In the genomic region with DNA sequence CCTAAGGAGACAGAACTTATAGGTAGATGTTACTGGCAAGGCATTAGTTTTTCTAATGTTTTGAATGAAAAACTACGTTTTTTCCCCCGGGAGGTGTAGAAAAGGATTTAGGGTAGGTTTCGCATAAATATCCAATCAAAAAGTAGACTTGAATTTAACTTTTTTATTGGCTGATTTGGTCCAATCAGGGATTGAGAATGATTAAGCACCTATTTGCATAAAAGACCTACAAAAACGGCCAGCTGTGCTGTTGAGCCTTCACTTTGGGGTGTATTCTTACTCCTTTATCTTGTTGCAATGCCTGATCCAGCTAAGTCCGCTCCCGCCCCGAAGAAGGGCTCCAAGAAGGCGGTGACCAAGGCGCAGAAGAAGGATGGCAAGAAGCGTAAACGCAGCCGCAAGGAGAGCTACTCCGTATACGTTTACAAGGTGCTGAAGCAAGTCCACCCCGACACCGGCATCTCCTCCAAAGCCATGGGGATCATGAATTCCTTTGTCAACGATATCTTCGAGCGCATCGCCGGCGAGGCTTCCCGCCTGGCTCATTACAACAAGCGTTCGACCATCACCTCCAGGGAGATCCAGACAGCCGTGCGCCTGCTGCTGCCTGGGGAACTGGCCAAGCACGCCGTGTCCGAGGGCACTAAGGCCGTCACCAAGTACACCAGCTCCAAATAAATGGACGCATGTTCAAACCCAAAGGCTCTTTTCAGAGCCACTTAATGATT, we compare ENCODE assay signal across 1 cellular context.
TF ChIP-seq lines count a peak whose summit lies in the region.

No MANE protein-coding gene starts in this region.

TF ChIP-seq in WTC11, 78 proteins besides CTCF, POLR2A, EP300 and RAD21 (continued from another document):
- TF ChIP-seq, protein P1, sequence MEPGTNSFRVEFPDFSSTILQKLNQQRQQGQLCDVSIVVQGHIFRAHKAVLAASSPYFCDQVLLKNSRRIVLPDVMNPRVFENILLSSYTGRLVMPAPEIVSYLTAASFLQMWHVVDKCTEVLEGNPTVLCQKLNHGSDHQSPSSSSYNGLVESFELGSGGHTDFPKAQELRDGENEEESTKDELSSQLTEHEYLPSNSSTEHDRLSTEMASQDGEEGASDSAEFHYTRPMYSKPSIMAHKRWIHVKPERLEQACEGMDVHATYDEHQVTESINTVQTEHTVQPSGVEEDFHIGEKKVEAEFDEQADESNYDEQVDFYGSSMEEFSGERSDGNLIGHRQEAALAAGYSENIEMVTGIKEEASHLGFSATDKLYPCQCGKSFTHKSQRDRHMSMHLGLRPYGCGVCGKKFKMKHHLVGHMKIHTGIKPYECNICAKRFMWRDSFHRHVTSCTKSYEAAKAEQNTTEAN (CRISPR knock-in tag; IDR thresholded peaks at IDR 0.05) = 0 out of 2 replicates have a peak, but pooled peaks have one; percentile 39
- TF ChIP-seq, protein P2, sequence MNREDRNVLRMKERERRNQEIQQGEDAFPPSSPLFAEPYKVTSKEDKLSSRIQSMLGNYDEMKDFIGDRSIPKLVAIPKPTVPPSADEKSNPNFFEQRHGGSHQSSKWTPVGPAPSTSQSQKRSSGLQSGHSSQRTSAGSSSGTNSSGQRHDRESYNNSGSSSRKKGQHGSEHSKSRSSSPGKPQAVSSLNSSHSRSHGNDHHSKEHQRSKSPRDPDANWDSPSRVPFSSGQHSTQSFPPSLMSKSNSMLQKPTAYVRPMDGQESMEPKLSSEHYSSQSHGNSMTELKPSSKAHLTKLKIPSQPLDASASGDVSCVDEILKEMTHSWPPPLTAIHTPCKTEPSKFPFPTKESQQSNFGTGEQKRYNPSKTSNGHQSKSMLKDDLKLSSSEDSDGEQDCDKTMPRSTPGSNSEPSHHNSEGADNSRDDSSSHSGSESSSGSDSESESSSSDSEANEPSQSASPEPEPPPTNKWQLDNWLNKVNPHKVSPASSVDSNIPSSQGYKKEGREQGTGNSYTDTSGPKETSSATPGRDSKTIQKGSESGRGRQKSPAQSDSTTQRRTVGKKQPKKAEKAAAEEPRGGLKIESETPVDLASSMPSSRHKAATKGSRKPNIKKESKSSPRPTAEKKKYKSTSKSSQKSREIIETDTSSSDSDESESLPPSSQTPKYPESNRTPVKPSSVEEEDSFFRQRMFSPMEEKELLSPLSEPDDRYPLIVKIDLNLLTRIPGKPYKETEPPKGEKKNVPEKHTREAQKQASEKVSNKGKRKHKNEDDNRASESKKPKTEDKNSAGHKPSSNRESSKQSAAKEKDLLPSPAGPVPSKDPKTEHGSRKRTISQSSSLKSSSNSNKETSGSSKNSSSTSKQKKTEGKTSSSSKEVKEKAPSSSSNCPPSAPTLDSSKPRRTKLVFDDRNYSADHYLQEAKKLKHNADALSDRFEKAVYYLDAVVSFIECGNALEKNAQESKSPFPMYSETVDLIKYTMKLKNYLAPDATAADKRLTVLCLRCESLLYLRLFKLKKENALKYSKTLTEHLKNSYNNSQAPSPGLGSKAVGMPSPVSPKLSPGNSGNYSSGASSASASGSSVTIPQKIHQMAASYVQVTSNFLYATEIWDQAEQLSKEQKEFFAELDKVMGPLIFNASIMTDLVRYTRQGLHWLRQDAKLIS (CRISPR knock-in tag; IDR thresholded peaks at IDR 0.05; ENCODE audit: borderline replicate concordance) = peak; percentile 97
- TF ChIP-seq PRRX2 (CRISPR knock-in tag; IDR thresholded peaks at IDR 0.05) = 0 out of 2 replicates have a peak, but pooled peaks have one; percentile 38
